ENCODE assay signal across 38 cellular contexts in genomic region chrX:151958101-151958500, GRCh38. TPM values are rescaled to one million over a fixed set of nuclear protein-coding genes. Genes with fewer than 3 reads are reported as not detected.
"Had no signal": no experiment of that assay in that cellular context is flagged by ENCODE, and none has a peak within 500 bp of the region (broad histone marks: within the 10 kb centered on the region; RNA-seq: fewer than 3 reads in every experiment).

No MANE protein-coding gene starts in this region.

- H3K27me3 ChIP-seq: MG63 had no signal

- H3K9me3 ChIP-seq: MG63 had no signal

- H3K9ac ChIP-seq: KMS-11 had no signal

- H3K4me2 ChIP-seq: KMS-11 had no signal

- H3K4me3 ChIP-seq: MG63 had no signal

- DNase-seq: Karpas-422, Kasumi-1, KBM-7, KG1, MG63, MM.1S, MV-4-11, NCI-H1048, NCI-H1092, NCI-H1092 treated with DMSO at 0.1 percent for 48 hours, NCI-H1105, NCI-H1105 treated with DMSO at 0.1 percent for 48 hours, NCI-H1417, NCI-H1417 treated with DMSO at 0.1 percent for 48 hours, NCI-H1436, NCI-H1436 treated with DMSO at 0.1 percent for 48 hours, NCI-H146, NCI-H1694, NCI-H1694 treated with DMSO at 0.1 percent for 48 hours, NCI-H187, NCI-H187 treated with DMSO at 0.1 percent for 48 hours, NCI-H1930, NCI-H2029, NCI-H2029 treated with DMSO at 0.1 percent for 48 hours, NCI-H2081, NCI-H2081 treated with DMSO at 0.1 percent for 48 hours, NCI-H2107, NCI-H2171, NCI-H2171 treated with DMSO at 0.1 percent for 48 hours, NCI-H2227 treated with DMSO at 0.1 percent for 48 hours, NCI-H226, NCI-H345, NCI-H446, NCI-H446 treated with DMSO at 0.1 percent for 48 hours had no signal

- H3K27ac ChIP-seq: KMS-11 had no signal

RNA-seq across cellular contexts. Expression of gene MAGEA4, which starts 45.4 kb away (rescaled TPM):
- total RNA-seq: LHCN-M2, MCF 10A, NCI-H460 had no signal
